In genomic region chr12:116604883-116605641, GRCh38 we compare ENCODE assay signal across 11 cellular contexts. TPM values are rescaled to one million over a fixed set of nuclear protein-coding genes. Genes with fewer than 3 reads are reported as not detected.
A peak's percentile ranks its signal among the peaks of the same experiment; 100 is the strongest.
DNase-seq lines count a peak whose midpoint lies in the region; TF ChIP-seq lines count a peak whose summit lies in the region.
"Had no signal": no experiment of that assay in that cellular context is flagged by ENCODE, and none has a peak within 500 bp of the region (broad histone marks: within the 10 kb centered on the region; RNA-seq: fewer than 3 reads in every experiment).

No MANE protein-coding gene starts in this region.

- H2BK5ac ChIP-seq in trophoblast cell (ENCODE audit: low read depth, low read length, poor library complexity), result no peak overlapping the region

- H4K12ac ChIP-seq in trophoblast cell (ENCODE audit: low read depth, low read length), result no peak overlapping the region

- no peak overlapping the region for H3K18ac ChIP-seq in trophoblast cell (ENCODE audit: low read length)

- no peak overlapping the region for H2BK12ac ChIP-seq in trophoblast cell (ENCODE audit: low read length)

- H3K36me3 Mint-ChIP-seq in nephron progenitor cell (ENCODE audit: low read depth), result peaks cover 4% of the 10 kb centered on the region

- H3K79me2 ChIP-seq in trophoblast cell (ENCODE audit: control insufficient read depth, insufficient read depth, low read length, poor library complexity), result no peaks in the 10 kb centered on the region

- H3K27me3 ChIP-seq in BLaER1, result no peaks in the 10 kb centered on the region
- no peaks in the 10 kb centered on the region for H3K27me3 ChIP-seq in MG63
- H3K27me3 ChIP-seq in trophoblast cell (ENCODE audit: insufficient read depth, low read length), result no peaks in the 10 kb centered on the region

- TF ChIP-seq CTCF in nephron progenitor cell (IDR thresholded peaks at IDR 0.05), result no peak

- H3K27ac ChIP-seq in BLaER1, result no peak overlapping the region
- H3K27ac ChIP-seq in trophoblast cell (ENCODE audit: low read depth, low read length), result no peak overlapping the region
- H3K27ac ChIP-seq: thoracic aorta had no signal

- H4K20me1 ChIP-seq in BLaER1, result no peaks in the 10 kb centered on the region

- peaks cover 7% of the 10 kb centered on the region for H3K27me3 Mint-ChIP-seq in nephron progenitor cell (ENCODE audit: low read depth, poor library complexity)

- peak; percentile 51 for DNase-seq in MG63
- DNase-seq in cerebellum (ENCODE audit: low spot score), result peak; percentile 71
- no peak for DNase-seq in nephron progenitor cell
- DNase-seq in trophoblast cell, result no peak
- no peak for DNase-seq in NCI-H1105 (lab: John Stamatoyannopoulos, UW)
- no peak for DNase-seq in NCI-H1417 (lab: John Stamatoyannopoulos, UW)
- DNase-seq in KBM-7, result no peak
- DNase-seq: activated naive CD4-positive, alpha-beta T cell treated with Interleukin-2 at 50 U/mL for 16 hours; T-helper 9 cell had no signal

- no peak overlapping the region for H3K4ac ChIP-seq in trophoblast cell (ENCODE audit: low read depth, low read length)

- H3K79me1 ChIP-seq in trophoblast cell (ENCODE audit: low read length), result peaks cover 18% of the 10 kb centered on the region

- no peak overlapping the region for H3K14ac ChIP-seq in trophoblast cell (ENCODE audit: low read length)

- H3K4me1 ChIP-seq in BLaER1 (peaks cover 62% of the 10 kb centered on the region), trophoblast cell (ENCODE audit: control insufficient read depth in 1 of 2, insufficient read depth in 2 of 2, low read length in 2 of 2) (peaks cover 19 to 22% of the 10 kb centered on the region in 2 experiments)

- H3K4me2 ChIP-seq in BLaER1, result peak overlapping the region; percentile 32
- no peak overlapping the region for H3K4me2 ChIP-seq in trophoblast cell (ENCODE audit: low read length)

- no peak overlapping the region for H2BK120ac ChIP-seq in trophoblast cell (ENCODE audit: insufficient read depth, low read length, poor library complexity)

- no peak overlapping the region for H3K4me3 ChIP-seq in BLaER1
- peak overlapping the region; percentile 16; the same call in 1 of the 2 replicates for H3K4me3 ChIP-seq in MG63
- no peak overlapping the region for H3K4me3 ChIP-seq in trophoblast cell (ENCODE audit: low read depth, low read length)
- H3K4me3 ChIP-seq: thoracic aorta had no signal

- peaks cover 60% of the 10 kb centered on the region for H3K4me1 Mint-ChIP-seq in nephron progenitor cell

- no peak overlapping the region for H3K23ac ChIP-seq in trophoblast cell (ENCODE audit: low read length)

- H2AFZ ChIP-seq in trophoblast cell (ENCODE audit: insufficient read depth, low read length, poor library complexity), result no peak overlapping the region

- H3K9ac ChIP-seq in BLaER1, result no peak overlapping the region
- H3K9ac ChIP-seq in trophoblast cell (ENCODE audit: low read length), result no peak overlapping the region

- H3K9me3 Mint-ChIP-seq in nephron progenitor cell, result peaks cover 23% of the 10 kb centered on the region

- peak overlapping the region; percentile 22 for H3K27ac Mint-ChIP-seq in nephron progenitor cell

- no peak overlapping the region for H2AK5ac ChIP-seq in trophoblast cell (ENCODE audit: low read length)

- H3K9me3 ChIP-seq in BLaER1 (peaks cover 30% of the 10 kb centered on the region), MG63 (no peaks in the 10 kb centered on the region), trophoblast cell (ENCODE audit: insufficient read depth, low read depth, low read length) (peaks cover 2% of the 10 kb centered on the region)
- H3K9me3 ChIP-seq: thoracic aorta had no signal

- H3K4me3 Mint-ChIP-seq in nephron progenitor cell, result peak overlapping the region; percentile 62

- H4K91ac ChIP-seq in trophoblast cell (ENCODE audit: low read depth, low read length), result no peak overlapping the region

- H3K36me3 ChIP-seq in BLaER1 (no peaks in the 10 kb centered on the region), MG63 (no peaks in the 10 kb centered on the region), trophoblast cell (ENCODE audit: control insufficient read depth in 1 of 2, insufficient read depth in 2 of 2, low read length in 2 of 2) (no peaks in the 10 kb centered on the region)
- H3K36me3 ChIP-seq: thoracic aorta had no signal

- in situ Hi-C loops in KBM-7 (cut with MboI; ENCODE audit: low pct_unique_long_range_greater_than_20kb, low sequenced_read_pairs), result no loop called here

- no CpG with 5 or more reads among the region's 22 CpGs for WGBS in trophoblast cell (ENCODE audit: extremely low coverage, insufficient coverage, insufficient read length)

- no peak overlapping the region for H4K8ac ChIP-seq in trophoblast cell (ENCODE audit: low read depth, low read length)

RNA-seq across cellular contexts. Expression of gene MAP1LC3B2, which starts 45.9 kb away (rescaled TPM):
- 0.26 TPM in 1 of 2 replicates, not detected in the other for total RNA-seq in MG63 (2014; rRNA removed; shearing (Covaris generic); ENCODE audit: low replicate concordance)
- 1.4 TPM for total RNA-seq in cerebellum
- 0.28 and 0.31 TPM in 2 replicates for polyA plus RNA-seq in trophoblast cell (2013)

Comparison
In these comparisons a context has a peak if more than half of its experiments do, and no peak if none do; other contexts are left out.
1. DNase-seq: peak in MG63 (single experiment) and cerebellum (single experiment); none in nephron progenitor cell (single experiment), trophoblast cell (0 of 2), NCI-H1105 (single experiment), NCI-H1417 (0 of 3) and KBM-7 (single experiment).